11 cellular contexts compared by ENCODE assay signal in the genomic region with DNA sequence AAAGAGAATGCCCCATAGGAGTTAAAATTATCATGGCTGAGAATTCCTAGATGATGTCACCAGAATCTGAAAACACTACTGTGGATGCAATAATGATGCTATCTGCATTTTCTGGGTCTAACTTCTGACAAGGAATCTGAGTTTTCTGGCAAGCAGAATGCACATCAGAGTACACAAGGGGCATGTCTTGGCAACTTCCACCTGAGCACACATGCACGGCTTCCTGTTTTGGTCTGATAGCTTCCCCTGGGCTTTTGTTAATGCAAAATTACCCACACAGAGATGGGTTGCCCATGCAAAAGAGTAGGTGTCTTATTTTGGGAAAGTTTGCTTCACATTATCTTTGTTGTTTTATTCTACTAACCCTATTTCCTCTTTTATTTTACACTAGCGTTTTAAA.
DNase-seq lines count a peak whose midpoint lies in the region; ATAC-seq and TF ChIP-seq lines count a peak whose summit lies in the region.
"Had no signal": no experiment of that assay in that cellular context is flagged by ENCODE, and none has a peak within 500 bp of the region (broad histone marks: within the 10 kb centered on the region; RNA-seq: fewer than 3 reads in every experiment).

No MANE protein-coding gene starts in this region.

- no peaks in the 10 kb centered on the region for H3K9me2 ChIP-seq in Loucy (replicated peaks; ENCODE audit: low read depth, low read length)

- H3K79me2 ChIP-seq in Loucy (ENCODE audit: insufficient read depth, low read length): no peaks in the 10 kb centered on the region

- no peaks in the 10 kb centered on the region for H3K9me3 ChIP-seq in Loucy (ENCODE audit: insufficient read depth, low read depth, low read length)

- DNase-seq in epithelial cell of esophagus (ENCODE audit: low read depth): peak; percentile 73
- DNase-seq in A172 (ENCODE audit: low spot score): no peak
- no peak for DNase-seq in NCI-H1930 (lab: John Stamatoyannopoulos, UW)
- no peak for DNase-seq in left lobe of liver (ENCODE audit: low spot score)
- DNase-seq in GM20000 (ENCODE audit: low spot score): no peak
- DNase-seq: activated CD4-positive, CD25-positive, alpha-beta regulatory T cell treated with anti-CD3 and anti-CD28 coated beads, Interleukin-2, amount 50 U/mL, for 72 hours; NCI-H146; nephron progenitor cell had no signal

- peaks cover 21% of the 10 kb centered on the region for H3K4me1 ChIP-seq in Loucy (ENCODE audit: insufficient read depth, low read length, poor library complexity, severe bottlenecking)

- peak; percentile 81 for ATAC-seq in GM18858 (IDR thresholded peaks at IDR 0.05; ENCODE audit: unreplicated experiment)
- peak; percentile 73 for ATAC-seq in GM21723 (IDR thresholded peaks at IDR 0.05; ENCODE audit: unreplicated experiment)
- no peak for ATAC-seq in left lobe of liver

- no peaks in the 10 kb centered on the region for H3F3A ChIP-seq in Loucy (ENCODE audit: low read depth)

- no peaks in the 10 kb centered on the region for H4K20me1 ChIP-seq in Loucy (ENCODE audit: insufficient read depth, low read length, poor library complexity, severe bottlenecking)

- H2AFZ ChIP-seq in Loucy (ENCODE audit: low read length): no peak overlapping the region

- H3K4me2 ChIP-seq in Loucy (ENCODE audit: low read depth, low read length, poor library complexity, severe bottlenecking): peak overlapping the region; percentile 54

- H3K36me3 ChIP-seq in Loucy (ENCODE audit: insufficient read depth, low read length): no peaks in the 10 kb centered on the region

- no peaks in the 10 kb centered on the region for H3K27me3 ChIP-seq in Loucy (ENCODE audit: insufficient read depth, low read length, poor library complexity, severe bottlenecking)

- H3K4me3 ChIP-seq in Loucy (ENCODE audit: low read length, poor library complexity, severe bottlenecking): peak overlapping the region; percentile 26
- no peak overlapping the region for H3K4me3 ChIP-seq in epithelial cell of esophagus (ENCODE audit: low read length)

- H3K9ac ChIP-seq in Loucy (ENCODE audit: low read depth, low read length, poor library complexity, severe bottlenecking): peak overlapping the region; percentile 59

- TF ChIP-seq CTCF in Loucy (conservative IDR thresholded peaks at IDR 0.05; ENCODE audit: low read length) (no peak), epithelial cell of esophagus (IDR thresholded peaks at IDR 0.05; ENCODE audit: insufficient read depth, low read depth, low read length, missing control alignments) (no peak), GM20000 (IDR thresholded peaks at IDR 0.05; ENCODE audit: extremely low read depth, missing control alignments) (no peak)
